1 cellular context compared by ENCODE assay signal in the genomic region with DNA sequence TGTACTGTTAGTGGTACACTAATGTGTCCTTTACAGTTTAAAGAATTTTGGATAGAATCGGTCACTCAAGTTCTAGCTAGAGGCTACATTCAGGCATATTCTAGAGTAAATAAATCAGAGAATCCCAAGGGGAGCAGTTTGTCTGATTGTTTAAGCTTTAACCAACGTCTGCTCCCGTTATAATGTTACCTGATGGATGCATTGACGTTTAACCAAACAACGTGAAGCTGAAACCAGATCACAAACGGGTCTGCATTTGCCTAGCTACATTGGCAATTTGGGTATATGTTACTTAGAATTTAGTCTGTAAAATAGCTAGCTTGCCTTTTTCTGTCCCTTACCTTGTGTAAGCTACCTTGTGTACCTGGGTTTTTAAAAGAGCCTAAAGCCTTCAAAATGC.
TF ChIP-seq lines count a peak whose summit lies in the region.

No MANE protein-coding gene starts in this region.

TF ChIP-seq in IMR-90, 13 proteins besides CTCF, POLR2A, EP300 and RAD21 (continued from another document):
- TF ChIP-seq CEBPB (IDR thresholded peaks at IDR 0.05; ENCODE audit: low read depth, low read length): no peak
- no peak for TF ChIP-seq MXI1 (IDR thresholded peaks at IDR 0.05; ENCODE audit: borderline replicate concordance, low read depth, low read length)
- no peak for TF ChIP-seq RCOR1 (IDR thresholded peaks at IDR 0.05; ENCODE audit: insufficient replicate concordance, low read length)
- no peak for TF ChIP-seq MAZ (IDR thresholded peaks at IDR 0.05; ENCODE audit: borderline replicate concordance, low read depth, low read length)
- TF ChIP-seq RFX5 (IDR thresholded peaks at IDR 0.05; ENCODE audit: low read depth, low read length): no peak
- TF ChIP-seq MAFK (IDR thresholded peaks at IDR 0.05; ENCODE audit: low read depth, low read length): no peak
- no peak for TF ChIP-seq SMC3 (IDR thresholded peaks at IDR 0.05; ENCODE audit: low read depth, low read length)
- TF ChIP-seq, protein P1, sequence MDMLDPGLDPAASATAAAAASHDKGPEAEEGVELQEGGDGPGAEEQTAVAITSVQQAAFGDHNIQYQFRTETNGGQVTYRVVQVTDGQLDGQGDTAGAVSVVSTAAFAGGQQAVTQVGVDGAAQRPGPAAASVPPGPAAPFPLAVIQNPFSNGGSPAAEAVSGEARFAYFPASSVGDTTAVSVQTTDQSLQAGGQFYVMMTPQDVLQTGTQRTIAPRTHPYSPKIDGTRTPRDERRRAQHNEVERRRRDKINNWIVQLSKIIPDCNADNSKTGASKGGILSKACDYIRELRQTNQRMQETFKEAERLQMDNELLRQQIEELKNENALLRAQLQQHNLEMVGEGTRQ (IDR thresholded peaks at IDR 0.05; ENCODE audit: low read depth, low read length): no peak
